19 cellular contexts compared by ENCODE assay signal in the genomic region with DNA sequence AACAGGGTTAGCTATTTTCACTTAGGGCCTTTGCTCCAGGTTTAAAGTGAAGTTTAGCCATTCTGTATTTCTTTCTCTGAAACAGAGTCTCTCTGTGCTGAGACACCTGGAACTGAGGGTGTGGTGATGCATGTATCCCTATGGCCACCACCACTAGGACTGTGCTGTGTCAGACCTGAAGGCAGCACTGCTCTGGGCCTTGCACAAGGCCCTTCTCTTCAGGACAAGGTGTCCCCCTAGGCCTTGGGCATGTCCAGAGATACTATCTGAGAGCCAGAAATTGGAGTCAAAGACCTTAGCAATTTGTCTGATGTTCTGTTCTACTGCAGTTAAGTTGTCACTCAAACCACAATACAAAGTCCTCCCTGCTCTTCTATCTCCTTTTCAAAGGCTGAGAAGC.
"Had no signal": no experiment of that assay in that cellular context is flagged by ENCODE, and none has a peak within 500 bp of the region (broad histone marks: within the 10 kb centered on the region; RNA-seq: fewer than 3 reads in every experiment).

No MANE protein-coding gene starts in this region.

- H3K9me3 ChIP-seq: colonic mucosa, lower lobe of right lung, mucosa of descending colon had no signal

- H3K4me1 ChIP-seq: colonic mucosa, esophagus muscularis mucosa, foreskin keratinocyte, gastroesophageal sphincter, heart left ventricle, left lung, lower lobe of right lung had no signal

- ATAC-seq: foreskin keratinocyte, gastroesophageal sphincter, heart left ventricle, left cardiac atrium, left lung, left ventricle myocardium superior, lower lobe of right lung, mucosa of descending colon had no signal

- H3K4me3 ChIP-seq: colonic mucosa, dorsolateral prefrontal cortex, esophagus muscularis mucosa, gastroesophageal sphincter, heart left ventricle, hepatocyte, left lung, lower lobe of right lung, mucosa of descending colon had no signal

- H3K36me3 ChIP-seq: colonic mucosa, esophagus muscularis mucosa, gastroesophageal sphincter, heart left ventricle, left lung, lower lobe of right lung had no signal

- H3K27me3 ChIP-seq: colonic mucosa, dorsolateral prefrontal cortex, esophagus muscularis mucosa, foreskin keratinocyte, gastroesophageal sphincter, heart left ventricle, hepatocyte, left lung had no signal

- DNase-seq: colonic mucosa; cortex of kidney; dermis blood vessel endothelial cell; dorsolateral prefrontal cortex; effector CD4-positive, alpha-beta T cell; effector memory CD4-positive, alpha-beta T cell; foreskin keratinocyte; heart left ventricle; hypothalamus; immature natural killer cell; left cardiac atrium; left lung; left ventricle myocardium superior; lower lobe of right lung; mesenchymal stem cell; mucosa of descending colon had no signal

- H3K27ac ChIP-seq: colonic mucosa, dorsolateral prefrontal cortex, esophagus muscularis mucosa, foreskin keratinocyte, gastroesophageal sphincter, heart left ventricle, hepatocyte, left lung, lower lobe of right lung had no signal
